In the genomic region with DNA sequence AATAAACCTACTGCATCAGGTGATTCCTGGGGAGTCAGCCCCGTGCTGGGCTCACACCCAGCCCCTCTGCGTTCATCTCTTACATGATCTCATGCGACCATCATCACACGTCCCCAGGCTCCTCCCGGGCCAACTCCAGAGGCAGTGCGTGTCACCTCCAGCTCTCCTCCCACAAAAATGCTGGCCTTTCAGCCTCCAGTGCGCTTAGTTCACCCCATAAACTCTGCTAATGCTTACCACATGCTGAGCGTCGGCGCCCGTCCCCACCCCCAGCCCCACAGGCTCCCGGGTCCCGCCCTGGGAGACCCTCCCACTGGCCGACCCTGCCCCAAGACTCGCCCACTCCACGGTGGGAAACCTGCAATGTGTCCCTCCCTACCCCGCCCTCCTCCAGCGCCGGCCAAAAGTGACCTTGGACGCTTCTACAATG, we compare ENCODE assay signal across 8 cellular contexts. TPM values are rescaled to one million over a fixed set of nuclear protein-coding genes. Genes with fewer than 3 reads are reported as not detected.
DNase-seq lines count a peak whose midpoint lies in the region; ATAC-seq and TF ChIP-seq lines count a peak whose summit lies in the region.

No MANE protein-coding gene starts in this region.

- no peak for TF ChIP-seq EP300 in suprapubic skin (IDR thresholded peaks at IDR 0.05)

- H3K9me3 ChIP-seq in suprapubic skin = no peaks in the 10 kb centered on the region

- TF ChIP-seq POLR2A in suprapubic skin (IDR thresholded peaks at IDR 0.05) = no peak

- peak overlapping the region; percentile 51 for H3K4me3 Mint-ChIP-seq in activated CD4-positive, alpha-beta T cell treated with anti-CD3 and anti-CD28 coated beads, Interleukin-2, amount 10 ng/mL, durations not matched to agents 24 days and 14 days
- H3K4me3 Mint-ChIP-seq in activated CD8-positive, alpha-beta T cell treated with anti-CD3 and anti-CD28 coated beads, Interleukin-2, amount 10 ng/mL, durations not matched to agents 7 days and 5 days = peak overlapping the region; percentile 46
- H3K4me3 Mint-ChIP-seq in immature natural killer cell = peak overlapping the region; percentile 35 to 67 (median 52)

- WGBS in suprapubic skin = 7% methylated on average over 18 of the region's 20 CpGs

- peaks cover 8% of the 10 kb centered on the region for H3K27me3 ChIP-seq in suprapubic skin

- H3K27me3 Mint-ChIP-seq in activated CD4-positive, alpha-beta T cell treated with anti-CD3 and anti-CD28 coated beads, Interleukin-2, amount 10 ng/mL, durations not matched to agents 24 days and 14 days = peaks cover 50% of the 10 kb centered on the region
- peaks cover 39% of the 10 kb centered on the region for H3K27me3 Mint-ChIP-seq in activated CD8-positive, alpha-beta T cell treated with anti-CD3 and anti-CD28 coated beads, Interleukin-2, amount 10 ng/mL, durations not matched to agents 7 days and 5 days (ENCODE audit: low read depth)
- H3K27me3 Mint-ChIP-seq in immature natural killer cell (ENCODE audit: low read depth in 3 of 3) = peaks cover 21 to 41% (median 36%) of the 10 kb centered on the region in 3 donors

- CTCF ChIA-PET in activated CD8-positive, alpha-beta T cell treated with anti-CD3 and anti-CD28 coated beads, Interleukin-2, amount 10 ng/mL, durations not matched to agents 7 days and 5 days (lab: Charles Lee) = interaction anchor here (0.7 to 4.0 kb wide), 7 partner anchors 9 to 436 kb away, joined by 3 to 13 read pairs (median 4); no protein-coding TSS in a partner anchor

- peak overlapping the region; percentile 23 for H3K27ac ChIP-seq in suprapubic skin

- TF ChIP-seq CTCF in suprapubic skin (IDR thresholded peaks at IDR 0.05) (no peak), GM13976 (IDR thresholded peaks at IDR 0.05; ENCODE audit: borderline replicate concordance, control extremely low read depth, extremely low read depth, insufficient read depth, missing control alignments) (no peak)

- no peaks in the 10 kb centered on the region for H3K36me3 ChIP-seq in suprapubic skin

- H3K4me1 Mint-ChIP-seq in activated CD4-positive, alpha-beta T cell treated with anti-CD3 and anti-CD28 coated beads, Interleukin-2, amount 10 ng/mL, durations not matched to agents 24 days and 14 days = peaks cover 12% of the 10 kb centered on the region
- H3K4me1 Mint-ChIP-seq in activated CD8-positive, alpha-beta T cell treated with anti-CD3 and anti-CD28 coated beads, Interleukin-2, amount 10 ng/mL, durations not matched to agents 7 days and 5 days (ENCODE audit: low read depth) = peaks cover 7% of the 10 kb centered on the region
- peaks cover 16 to 17% of the 10 kb centered on the region in 2 donors for H3K4me1 Mint-ChIP-seq in immature natural killer cell

- peak; percentile 58 for DNase-seq in activated CD4-positive, alpha-beta T cell treated with anti-CD3 and anti-CD28 coated beads, Interleukin-2, amount 10 ng/mL, durations not matched to agents 24 days and 14 days
- no peak for DNase-seq in activated CD4-positive, alpha-beta T cell treated with anti-CD3 and anti-CD28 coated beads, Interleukin-2, amount 50 U/mL, for 4 hours
- no peak for DNase-seq in activated CD8-positive, alpha-beta T cell treated with anti-CD3 and anti-CD28 coated beads, Interleukin-2, amount 10 ng/mL, durations not matched to agents 7 days and 5 days
- no peak for DNase-seq in immature natural killer cell
- peak in 1 of 2 donors; percentile 77 for DNase-seq in suprapubic skin (ENCODE audit: low spot score in 2 of 2)
- DNase-seq in NCI-H1417 treated with DMSO at 0.1 percent for 48 hours (lab: John Stamatoyannopoulos, UW) = no peak
- no peak for DNase-seq in GM13976 (ENCODE audit: low spot score)

- peaks cover 21% of the 10 kb centered on the region for H3K4me1 ChIP-seq in suprapubic skin

- H3K4me3 ChIP-seq in suprapubic skin = peak overlapping the region; percentile 66

- ATAC-seq in activated CD8-positive, alpha-beta T cell treated with anti-CD3 and anti-CD28 coated beads, Interleukin-2, amount 10 ng/mL, durations not matched to agents 7 days and 5 days = no peak
- no peak for ATAC-seq in HG02798 (IDR thresholded peaks at IDR 0.05; ENCODE audit: poor library complexity, unreplicated experiment)

- in situ Hi-C loops in GM13976 (cut with MboI; ENCODE audit: low sequenced_read_pairs, unreplicated experiment) = no loop called here

- no peaks in the 10 kb centered on the region for H3K9me3 Mint-ChIP-seq in activated CD4-positive, alpha-beta T cell treated with anti-CD3 and anti-CD28 coated beads, Interleukin-2, amount 10 ng/mL, durations not matched to agents 24 days and 14 days
- H3K9me3 Mint-ChIP-seq in activated CD8-positive, alpha-beta T cell treated with anti-CD3 and anti-CD28 coated beads, Interleukin-2, amount 10 ng/mL, durations not matched to agents 7 days and 5 days (ENCODE audit: insufficient read depth) = no peaks in the 10 kb centered on the region
- peaks cover 0 to 2% (median 0%) of the 10 kb centered on the region in 6 donors for H3K9me3 Mint-ChIP-seq in immature natural killer cell

- POLR2A ChIA-PET in activated CD8-positive, alpha-beta T cell treated with anti-CD3 and anti-CD28 coated beads, Interleukin-2, amount 10 ng/mL, durations not matched to agents 7 days and 5 days (lab: Charles Lee) = no interaction called here

- intact Hi-C loops in activated CD4-positive, alpha-beta T cell treated with anti-CD3 and anti-CD28 coated beads, Interleukin-2, amount 10 ng/mL, durations not matched to agents 24 days and 14 days (cut with micrococcal nuclease) = loop anchor here (1.0 to 5.0 kb wide), 4 partner anchors 162 to 597 kb away; no protein-coding TSS in a partner anchor

- peaks cover 1% of the 10 kb centered on the region for H3K36me3 Mint-ChIP-seq in activated CD4-positive, alpha-beta T cell treated with anti-CD3 and anti-CD28 coated beads, Interleukin-2, amount 10 ng/mL, durations not matched to agents 24 days and 14 days (ENCODE audit: low read depth)
- H3K36me3 Mint-ChIP-seq in activated CD8-positive, alpha-beta T cell treated with anti-CD3 and anti-CD28 coated beads, Interleukin-2, amount 10 ng/mL, durations not matched to agents 7 days and 5 days (ENCODE audit: low read depth) = no peaks in the 10 kb centered on the region
- peaks cover 0 to 4% (median 0%) of the 10 kb centered on the region in 3 donors for H3K36me3 Mint-ChIP-seq in immature natural killer cell

- H3K27ac Mint-ChIP-seq in activated CD4-positive, alpha-beta T cell treated with anti-CD3 and anti-CD28 coated beads, Interleukin-2, amount 10 ng/mL, durations not matched to agents 24 days and 14 days = no peak overlapping the region
- no peak overlapping the region for H3K27ac Mint-ChIP-seq in activated CD8-positive, alpha-beta T cell treated with anti-CD3 and anti-CD28 coated beads, Interleukin-2, amount 10 ng/mL, durations not matched to agents 7 days and 5 days
- H3K27ac Mint-ChIP-seq in immature natural killer cell = no peak overlapping the region

RNA-seq across cellular contexts. Expression of gene SDK1, which starts 0.8 kb away (rescaled TPM):
- total RNA-seq in activated CD4-positive, alpha-beta T cell treated with anti-CD3 and anti-CD28 coated beads, Interleukin-2, amount 10 ng/mL, durations not matched to agents 24 days and 14 days = 0.14 and 0.16 TPM in 2 replicates
- total RNA-seq in activated CD8-positive, alpha-beta T cell treated with anti-CD3 and anti-CD28 coated beads, Interleukin-2, amount 10 ng/mL, durations not matched to agents 7 days and 5 days = under 1 TPM; 0.03 to 0.05 TPM
- not detected for polyA plus RNA-seq in immature natural killer cell
- total RNA-seq in suprapubic skin = 10 to 100 TPM in 1 of 4 donors, 1 to 10 TPM in 3; 2.5 to 12.9 (median 6.1) TPM
